ENCODE assay signal across 21 cellular contexts in genomic region chr1:14262582-14262981, GRCh38.
DNase-seq lines count a peak whose midpoint lies in the region; ATAC-seq and TF ChIP-seq lines count a peak whose summit lies in the region.
"Had no signal": no experiment of that assay in that cellular context is flagged by ENCODE, and none has a peak within 500 bp of the region (broad histone marks: within the 10 kb centered on the region; RNA-seq: fewer than 3 reads in every experiment).

No MANE protein-coding gene starts in this region.

- no peaks in the 10 kb centered on the region for H3K36me3 ChIP-seq in BE2C
- H3K36me3 ChIP-seq in left lung, result no peaks in the 10 kb centered on the region

- H3K4me1 ChIP-seq in BE2C (0 out of 2 replicates have a peak, but pooled peaks cover 5% of the 10 kb centered on the region), left lung (peaks cover 0 to 4% of the 10 kb centered on the region in 2 donors)

- no peak overlapping the region for H3K27ac ChIP-seq in left lung
- H3K27ac ChIP-seq: KMS-11, PC-9, RWPE1 had no signal

- H3K27ac Mint-ChIP-seq in nephron, result peak overlapping the region in 2 of 3 experiments; percentile 25 to 56
- H3K27ac Mint-ChIP-seq in activated T-helper 1 cell treated with anti-CD3 and anti-CD28 coated beads, Interleukin-12 subunit alpha, Interleukin-12 subunit beta, Interleukin-2, Interleukin-4 antibody, amounts not matched to agents 30 ng/mL and 10 ng/mL and 1 ng/mL, durations not matched to agents 14 hours and 24 hours and 36 hours, result no peak overlapping the region
- H3K27ac Mint-ChIP-seq: B cell; CD4-positive, CD25-positive, alpha-beta regulatory T cell; H9 had no signal

- H3K27me3 ChIP-seq in BE2C (no peaks in the 10 kb centered on the region), left lung (no peaks in the 10 kb centered on the region)

- TF ChIP-seq CTCF in BE2C (IDR thresholded peaks at IDR 0.05; ENCODE audit: low read depth, low read length) (no peak), nephron (IDR thresholded peaks at IDR 0.05; ENCODE audit: unreplicated experiment in 3 of 3) (no peak), left lung (IDR thresholded peaks at IDR 0.05) (no peak)

- ATAC-seq in HG02759 (IDR thresholded peaks at IDR 0.05; ENCODE audit: unreplicated experiment) (no peak), left lung (no peak)

- peak overlapping the region in 1 of 3 experiments; percentile 1 for H3K4me3 Mint-ChIP-seq in nephron
- no peak overlapping the region for H3K4me3 Mint-ChIP-seq in activated T-helper 1 cell treated with anti-CD3 and anti-CD28 coated beads, Interleukin-12 subunit alpha, Interleukin-12 subunit beta, Interleukin-2, Interleukin-4 antibody, amounts not matched to agents 30 ng/mL and 10 ng/mL and 1 ng/mL, durations not matched to agents 14 hours and 24 hours and 36 hours
- H3K4me3 Mint-ChIP-seq: B cell; CD4-positive, CD25-positive, alpha-beta regulatory T cell; H9 had no signal

- H3K27me3 Mint-ChIP-seq in nephron (ENCODE audit: low read depth), result peaks cover 24% of the 10 kb centered on the region
- H3K27me3 Mint-ChIP-seq in activated T-helper 1 cell treated with anti-CD3 and anti-CD28 coated beads, Interleukin-12 subunit alpha, Interleukin-12 subunit beta, Interleukin-2, Interleukin-4 antibody, amounts not matched to agents 30 ng/mL and 10 ng/mL and 1 ng/mL, durations not matched to agents 14 hours and 24 hours and 36 hours (ENCODE audit: insufficient read depth), result no peaks in the 10 kb centered on the region
- H3K27me3 Mint-ChIP-seq: CD4-positive, CD25-positive, alpha-beta regulatory T cell had no signal

- H3K36me3 Mint-ChIP-seq in nephron (ENCODE audit: low read depth), result no peaks in the 10 kb centered on the region
- H3K36me3 Mint-ChIP-seq in activated T-helper 1 cell treated with anti-CD3 and anti-CD28 coated beads, Interleukin-12 subunit alpha, Interleukin-12 subunit beta, Interleukin-2, Interleukin-4 antibody, amounts not matched to agents 30 ng/mL and 10 ng/mL and 1 ng/mL, durations not matched to agents 14 hours and 24 hours and 36 hours (ENCODE audit: low read depth), result no peaks in the 10 kb centered on the region
- H3K36me3 Mint-ChIP-seq: CD4-positive, CD25-positive, alpha-beta regulatory T cell had no signal

- H3K4me3 ChIP-seq in BE2C (ENCODE audit: low read depth, low read length) (peak overlapping the region; percentile 23; the same call in 1 of the 2 replicates), left lung (no peak overlapping the region)
- H3K4me3 ChIP-seq: PC-9 had no signal

- no peaks in the 10 kb centered on the region for H3K9me3 ChIP-seq in BE2C
- H3K9me3 ChIP-seq in left lung, result no peaks in the 10 kb centered on the region

- DNase-seq in DMS153 treated with DMSO at 0.1 percent for 48 hours (lab: John Stamatoyannopoulos, UW; ENCODE audit: unreplicated experiment) (peak; percentile 19), DMS153 (lab: John Stamatoyannopoulos, UW) (no peak), BE2C (no peak), SK-N-DZ (ENCODE audit: low spot score) (peak; percentile 81), left lung (no peak)
- no peak for DNase-seq in activated T-helper 1 cell treated with anti-CD3 and anti-CD28 coated beads, Interleukin-12 subunit alpha, Interleukin-12 subunit beta, Interleukin-2, Interleukin-4 antibody, amounts not matched to agents 30 ng/mL and 10 ng/mL and 1 ng/mL, durations not matched to agents 14 hours and 24 hours and 36 hours (ENCODE audit: low spot score)
- DNase-seq: 8988T; CD4-positive, CD25-positive, alpha-beta regulatory T cell; DMS79 treated with DMSO at 0.1 percent for 48 hours; H9; MV-4-11; NCI-H2107; NCI-H226; PC-9; SIG-M5; T-helper 1 cell had no signal

- intact Hi-C loops in activated T-helper 1 cell treated with anti-CD3 and anti-CD28 coated beads, Interleukin-12 subunit alpha, Interleukin-12 subunit beta, Interleukin-2, Interleukin-4 antibody, amounts not matched to agents 30 ng/mL and 10 ng/mL and 1 ng/mL, durations not matched to agents 14 hours and 24 hours and 36 hours (cut with micrococcal nuclease), result no loop called here
- intact Hi-C loops in left lung (cut with DNase I), result no loop called here

- peaks cover 69% of the 10 kb centered on the region for H3K4me1 Mint-ChIP-seq in nephron
- H3K4me1 Mint-ChIP-seq in activated T-helper 1 cell treated with anti-CD3 and anti-CD28 coated beads, Interleukin-12 subunit alpha, Interleukin-12 subunit beta, Interleukin-2, Interleukin-4 antibody, amounts not matched to agents 30 ng/mL and 10 ng/mL and 1 ng/mL, durations not matched to agents 14 hours and 24 hours and 36 hours (ENCODE audit: low read depth), result no peaks in the 10 kb centered on the region
- H3K4me1 Mint-ChIP-seq: B cell; CD4-positive, CD25-positive, alpha-beta regulatory T cell had no signal

- no peaks in the 10 kb centered on the region for H3K9me3 Mint-ChIP-seq in nephron
- H3K9me3 Mint-ChIP-seq in activated T-helper 1 cell treated with anti-CD3 and anti-CD28 coated beads, Interleukin-12 subunit alpha, Interleukin-12 subunit beta, Interleukin-2, Interleukin-4 antibody, amounts not matched to agents 30 ng/mL and 10 ng/mL and 1 ng/mL, durations not matched to agents 14 hours and 24 hours and 36 hours, result no peaks in the 10 kb centered on the region
- H3K9me3 Mint-ChIP-seq: H9 had no signal

Comparison
In these comparisons a context has a peak if more than half of its experiments do, and no peak if none do; other contexts are left out.
1. DNase-seq: peak in DMS153 treated with DMSO at 0.1 percent for 48 hours (single experiment) and SK-N-DZ (single experiment); none in DMS153 (single experiment), BE2C (single experiment), activated T-helper 1 cell treated with anti-CD3 and anti-CD28 coated beads, Interleukin-12 subunit alpha, Interleukin-12 subunit beta, Interleukin-2, Interleukin-4 antibody, amounts not matched to agents 30 ng/mL and 10 ng/mL and 1 ng/mL, durations not matched to agents 14 hours and 24 hours and 36 hours (single experiment) and left lung (0 of 2).